Comparison of ENCODE assay signal across 8 cellular contexts in the genomic region with DNA sequence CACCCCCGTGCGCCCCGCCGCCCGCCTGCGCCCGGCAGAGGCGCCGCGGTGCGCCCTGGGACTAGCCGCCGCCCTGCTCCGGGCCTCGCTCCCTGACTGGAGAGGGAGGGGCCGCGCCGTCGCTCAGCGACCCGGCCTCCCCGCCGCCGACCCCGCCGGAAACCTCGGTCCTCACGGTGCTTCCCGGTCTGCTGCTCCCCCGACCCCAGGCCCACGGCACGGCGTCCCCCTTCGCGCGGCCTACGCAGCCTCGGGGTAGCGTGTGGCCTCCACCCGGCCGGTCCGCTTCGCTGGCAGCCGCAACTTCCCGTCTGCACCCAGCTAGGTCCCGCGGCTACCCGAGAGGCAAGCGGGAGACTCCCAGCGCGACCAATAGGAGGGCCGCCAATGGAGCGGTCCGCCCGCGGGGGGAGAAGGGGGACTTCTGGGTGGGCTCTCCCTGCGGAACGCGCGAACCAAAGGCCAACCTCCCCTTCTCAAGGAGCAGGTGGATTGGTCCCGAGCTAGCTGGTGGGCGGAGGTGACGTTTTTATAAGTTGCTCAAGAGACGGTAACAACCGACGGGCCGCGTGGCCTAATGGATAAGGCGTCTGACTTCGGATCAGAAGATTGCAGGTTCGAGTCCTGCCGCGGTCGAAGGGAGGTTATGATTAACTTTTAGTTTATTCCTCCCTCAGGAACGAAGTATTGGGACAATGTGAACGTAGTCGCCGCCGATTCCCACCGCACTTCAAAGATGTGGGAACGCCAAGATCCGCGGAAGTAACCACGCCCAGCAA. TPM values are rescaled to one million over a fixed set of nuclear protein-coding genes. Genes with fewer than 3 reads are reported as not detected.
DNase-seq lines count a peak whose midpoint lies in the region; ATAC-seq, FAIRE-seq and TF ChIP-seq lines count a peak whose summit lies in the region.

A gene (minus strand): TSS at position 315 of the 779 bp plus-strand sequence. CDS start 1,070 bp downstream, outside the sequence.

- no peaks in the 10 kb centered on the region for H3K9me3 Mint-ChIP-seq in activated CD4-positive, alpha-beta T cell treated with anti-CD3 and anti-CD28 coated beads for 36 hours (ENCODE audit: low read depth)

- CTCF ChIA-PET in activated CD4-positive, alpha-beta T cell treated with anti-CD3 and anti-CD28 coated beads for 36 hours (lab: Charles Lee): interaction anchor here (0.7 to 5.6 kb wide), 9 partner anchors 10 to 240 kb away, joined by 3 to 58 read pairs (median 4); a partner anchor contains a TSS

- H3K4me1 ChIP-seq in kidney (ENCODE audit: control insufficient read depth in 1 of 2, insufficient read depth in 1 of 2, low read depth in 1 of 2, low read length in 2 of 2): peaks cover 10 to 30% of the 10 kb centered on the region in 2 donors

- peak; percentile 82 for ATAC-seq in HG03442 (IDR thresholded peaks at IDR 0.05; ENCODE audit: unreplicated experiment)
- peak; percentile 92 for ATAC-seq in activated CD4-positive, alpha-beta T cell treated with anti-CD3 and anti-CD28 coated beads for 36 hours

- peak within 1 kb of the TSS; percentile 80 for H3K4me3 Mint-ChIP-seq in activated CD4-positive, alpha-beta T cell treated with anti-CD3 and anti-CD28 coated beads for 36 hours

- FAIRE-seq in kidney (lab: Jason Lieb, UNC): peak; percentile 97

- peak within 1 kb of the TSS; percentile 69 to 86 for H3K9ac ChIP-seq in kidney (ENCODE audit: low read length in 2 of 2)

- H3K9me3 ChIP-seq in kidney (ENCODE audit: control insufficient read depth in 1 of 2, low read length in 2 of 2): no peaks in the 10 kb centered on the region

- peak within 1 kb of the TSS; percentile 87 for H3K27ac Mint-ChIP-seq in activated CD4-positive, alpha-beta T cell treated with anti-CD3 and anti-CD28 coated beads for 36 hours

- TF ChIP-seq CTCF in choroid plexus epithelial cell (conservative IDR thresholded peaks at IDR 0.05; ENCODE audit: low read depth, low read length) (no peak), kidney (IDR thresholded peaks at IDR 0.05; ENCODE audit: borderline replicate concordance, extremely low read depth, insufficient read depth) (no peak)

- H3K4me3 ChIP-seq in choroid plexus epithelial cell (ENCODE audit: low read depth, low read length) (peak within 1 kb of the TSS; percentile 95), kidney (ENCODE audit: low read length in 2 of 2) (peak within 1 kb of the TSS; percentile 90 to 91)

- H3K27ac ChIP-seq in kidney (ENCODE audit: low read depth in 2 of 2, low read length in 2 of 2): peak within 1 kb of the TSS; percentile 88 to 93

- POLR2A ChIA-PET in activated CD4-positive, alpha-beta T cell treated with anti-CD3 and anti-CD28 coated beads for 36 hours (lab: Charles Lee): interaction anchor here (0.6 to 1.5 kb wide), 2 partner anchors 57 to 128 kb away, joined by 3 to 6 read pairs; no protein-coding TSS in a partner anchor

- peaks cover 40% of the 10 kb centered on the region for H3K36me3 Mint-ChIP-seq in activated CD4-positive, alpha-beta T cell treated with anti-CD3 and anti-CD28 coated beads for 36 hours (ENCODE audit: low read depth)

- H3K4me1 Mint-ChIP-seq in activated CD4-positive, alpha-beta T cell treated with anti-CD3 and anti-CD28 coated beads for 36 hours: peaks cover 56% of the 10 kb centered on the region

- H3K27me3 Mint-ChIP-seq in activated CD4-positive, alpha-beta T cell treated with anti-CD3 and anti-CD28 coated beads for 36 hours: peaks cover 2% of the 10 kb centered on the region

- peaks cover 18 to 32% of the 10 kb centered on the region in 2 donors for H3K36me3 ChIP-seq in kidney (ENCODE audit: control insufficient read depth in 1 of 2, insufficient read depth in 2 of 2, low read length in 2 of 2)

- intact Hi-C loops in activated CD4-positive, alpha-beta T cell treated with anti-CD3 and anti-CD28 coated beads for 36 hours (cut with DNase I, micrococcal nuclease): loop anchor here (1.0 to 10.0 kb wide), 13 partner anchors 24 to 1260 kb away; a partner anchor contains a TSS
- intact Hi-C loops in kidney (cut with DNase I): no loop called here

- peak; percentile 99 for DNase-seq in Ammon's horn (ENCODE audit: low spot score)
- peak; percentile 99 for DNase-seq in GM19238 (ENCODE audit: insufficient read length, low spot score)
- DNase-seq in NCI-H524 (lab: John Stamatoyannopoulos, UW): peak; percentile 99 to 100
- peak; percentile 99 for DNase-seq in activated CD4-positive, alpha-beta T cell treated with anti-CD3 and anti-CD28 coated beads for 36 hours
- peak; percentile 100 for DNase-seq in choroid plexus epithelial cell (ENCODE audit: low read depth)
- peak; percentile 100 for DNase-seq in kidney
- peak; percentile 98 for DNase-seq in stimulated activated CD4-positive, alpha-beta T cell treated with anti-CD3 and anti-CD28 coated beads, Interleukin-15, amount 100 ng/mL, for 24 hours

RNA-seq across cellular contexts. Expression of the gene that starts here (rescaled TPM):
- 10 to 100 TPM; 63.2 to 80.4 TPM for total RNA-seq in activated CD4-positive, alpha-beta T cell treated with anti-CD3 and anti-CD28 coated beads for 36 hours
- total RNA-seq in kidney: 72.4 TPM
- 28.6 TPM for polyA plus RNA-seq in kidney (ENCODE audit: insufficient read depth, low read depth, low replicate concordance)

Comparison
In these comparisons a context has a peak if more than half of its experiments do, and no peak if none do; other contexts are left out.
1. Peak in every context shown above with its lines: DNase-seq, ATAC-seq, H3K4me3 ChIP-seq and H3K27ac ChIP-seq.